ENCODE assay signal across 8 cellular contexts in genomic region chr1:1250828-1251284, GRCh38. TPM values are rescaled to one million over a fixed set of nuclear protein-coding genes. Genes with fewer than 3 reads are reported as not detected.
DNase-seq lines count a peak whose midpoint lies in the region; ATAC-seq and TF ChIP-seq lines count a peak whose summit lies in the region.

No MANE protein-coding gene starts in this region.

- no peak overlapping the region for H3K4me3 Mint-ChIP-seq in stimulated activated naive CD8-positive, alpha-beta T cell treated with anti-CD3 and anti-CD28 coated beads, Interleukin-15, Interleukin-2, amounts not matched to agents 100 ng/mL and 50 ng/mL, for 24 hours

- peak overlapping the region; percentile 48 for H3K9ac ChIP-seq in BLaER1

- H3K4me1 ChIP-seq in BLaER1 (peaks cover 85% of the 10 kb centered on the region), foreskin keratinocyte (peaks cover 9% of the 10 kb centered on the region)

- peaks cover 18% of the 10 kb centered on the region for H3K4me1 Mint-ChIP-seq in stimulated activated naive CD8-positive, alpha-beta T cell treated with anti-CD3 and anti-CD28 coated beads, Interleukin-15, Interleukin-2, amounts not matched to agents 100 ng/mL and 50 ng/mL, for 24 hours (ENCODE audit: low read depth)

- peak overlapping the region; percentile 81 for H3K27ac Mint-ChIP-seq in stimulated activated naive CD8-positive, alpha-beta T cell treated with anti-CD3 and anti-CD28 coated beads, Interleukin-15, Interleukin-2, amounts not matched to agents 100 ng/mL and 50 ng/mL, for 24 hours

- H3K9me3 ChIP-seq in BLaER1 (no peaks in the 10 kb centered on the region), MG63 (no peaks in the 10 kb centered on the region)

- H3K27me3 Mint-ChIP-seq in stimulated activated naive CD8-positive, alpha-beta T cell treated with anti-CD3 and anti-CD28 coated beads, Interleukin-15, Interleukin-2, amounts not matched to agents 100 ng/mL and 50 ng/mL, for 24 hours, result no peaks in the 10 kb centered on the region

- H3K36me3 ChIP-seq in BLaER1 (peaks cover 35% of the 10 kb centered on the region), MG63 (peaks cover 25% of the 10 kb centered on the region)

- peaks cover 79% of the 10 kb centered on the region for H4K20me1 ChIP-seq in BLaER1

- H3K4me2 ChIP-seq in BLaER1, result peak overlapping the region; percentile 94

- H3K27me3 ChIP-seq in BLaER1, result peaks cover 28% of the 10 kb centered on the region
- peaks cover 19% of the 10 kb centered on the region for H3K27me3 ChIP-seq in foreskin keratinocyte
- H3K27me3 ChIP-seq in MG63, result no peaks in the 10 kb centered on the region

- peak; percentile 71 for DNase-seq in activated CD4-positive, alpha-beta T cell treated with anti-CD3 and anti-CD28 coated beads for 48 hours
- DNase-seq in foreskin keratinocyte (peak; percentile 60 to 79), foreskin fibroblast (no peak), MG63 (no peak)

- peak; percentile 50 for ATAC-seq in HG03175 (IDR thresholded peaks at IDR 0.05; ENCODE audit: unreplicated experiment)
- peak; percentile 86 for ATAC-seq in foreskin keratinocyte
- ATAC-seq in GM18520 (IDR thresholded peaks at IDR 0.05; ENCODE audit: unreplicated experiment), result no peak

- H3K9me3 Mint-ChIP-seq in stimulated activated naive CD8-positive, alpha-beta T cell treated with anti-CD3 and anti-CD28 coated beads, Interleukin-15, Interleukin-2, amounts not matched to agents 100 ng/mL and 50 ng/mL, for 24 hours, result no peaks in the 10 kb centered on the region

- H3K27ac ChIP-seq in BLaER1 (peak overlapping the region; percentile 78), foreskin keratinocyte (no peak overlapping the region)

- TF ChIP-seq CTCF in foreskin keratinocyte (conservative IDR thresholded peaks at IDR 0.05), result no peak
- TF ChIP-seq CTCF in foreskin fibroblast (IDR thresholded peaks at IDR 0.05; ENCODE audit: low read depth, low read length), result no peak

- peaks cover 14% of the 10 kb centered on the region for H3K36me3 Mint-ChIP-seq in stimulated activated naive CD8-positive, alpha-beta T cell treated with anti-CD3 and anti-CD28 coated beads, Interleukin-15, Interleukin-2, amounts not matched to agents 100 ng/mL and 50 ng/mL, for 24 hours (ENCODE audit: low read depth)

- no peak overlapping the region for H3K4me3 ChIP-seq in BLaER1
- no peak overlapping the region for H3K4me3 ChIP-seq in foreskin fibroblast (ENCODE audit: low read depth in 1 of 2, low read length in 2 of 2)
- H3K4me3 ChIP-seq in MG63, result no peak overlapping the region

RNA-seq across cellular contexts. Expression of gene C1QTNF12, which starts 4.3 kb away (rescaled TPM):
- total RNA-seq in foreskin keratinocyte, result 0.53 and 1.0 TPM in 2 replicates
- 0.75 and 1.1 TPM in 2 replicates for polyA plus RNA-seq in foreskin keratinocyte
- 0.26 TPM in 1 of 2 replicates, not detected in the other for total RNA-seq in MG63 (2014; rRNA removed; shearing (Covaris generic); ENCODE audit: low replicate concordance)

RNA-seq across cellular contexts. Expression of gene B3GALT6, which starts 18.8 kb away (rescaled TPM):
- total RNA-seq in foreskin keratinocyte, result 12.2 and 12.7 TPM in 2 replicates
- 13.1 and 13.6 TPM in 2 replicates for polyA plus RNA-seq in foreskin keratinocyte
- total RNA-seq in MG63 (2014; rRNA removed; shearing (Covaris generic); ENCODE audit: low replicate concordance), result 36.6 and 37.4 TPM in 2 replicates

RNA-seq across cellular contexts. Expression of gene SDF4, which starts 19.1 kb away (rescaled TPM):
- total RNA-seq in foreskin keratinocyte, result 81.9 and 92.3 TPM in 2 replicates
- 106 and 112 TPM in 2 replicates for polyA plus RNA-seq in foreskin keratinocyte
- total RNA-seq in MG63 (2014; rRNA removed; shearing (Covaris generic); ENCODE audit: low replicate concordance), result 93.0 and 126 TPM in 2 replicates

RNA-seq across cellular contexts. Expression of gene UBE2J2, which starts 22.8 kb away (rescaled TPM):
- total RNA-seq in foreskin keratinocyte, result 51.6 and 55.3 TPM in 2 replicates
- polyA plus RNA-seq in foreskin keratinocyte, result 73.2 and 78.7 TPM in 2 replicates
- total RNA-seq in MG63 (2014; rRNA removed; shearing (Covaris generic); ENCODE audit: low replicate concordance), result 66.2 and 94.1 TPM in 2 replicates

RNA-seq across cellular contexts. Expression of gene SCNN1D, which starts 29.4 kb away (rescaled TPM):
- 0.25 and 0.41 TPM in 2 replicates for total RNA-seq in foreskin keratinocyte
- polyA plus RNA-seq in foreskin keratinocyte, result 0.39 and 0.47 TPM in 2 replicates
- 0.20 and 2.5 TPM in 2 replicates for total RNA-seq in MG63 (2014; rRNA removed; shearing (Covaris generic); ENCODE audit: low replicate concordance)

Comparison
In these comparisons a context has a peak if more than half of its experiments do, and no peak if none do; other contexts are left out.
1. DNase-seq: peak in activated CD4-positive, alpha-beta T cell treated with anti-CD3 and anti-CD28 coated beads for 48 hours (single experiment) and foreskin keratinocyte (2 of 2); none in foreskin fibroblast (0 of 2) and MG63 (single experiment).